ENCODE assay signal across 8 cellular contexts in genomic region chr22:22195265-22196017, GRCh38. TPM values are rescaled to one million over a fixed set of nuclear protein-coding genes. Genes with fewer than 3 reads are reported as not detected.
A peak's percentile ranks its signal among the peaks of the same experiment; 100 is the strongest.
DNase-seq lines count a peak whose midpoint lies in the region; ATAC-seq and TF ChIP-seq lines count a peak whose summit lies in the region.

No MANE protein-coding gene starts in this region.

- no peaks in the 10 kb centered on the region for H3K9me2 ChIP-seq in HCT116 (ENCODE audit: insufficient read depth)

- no peak overlapping the region for H3K4me3 ChIP-seq in HCT116 (replicated peaks in 1 of 2; ENCODE audit: low read depth in 1 of 2, low read length in 2 of 2)

- ATAC-seq in HCT116 = peak; percentile 100
- no peak for ATAC-seq in GM19452 (IDR thresholded peaks at IDR 0.05; ENCODE audit: unreplicated experiment)

- no peak for TF ChIP-seq POLR2A in HCT116 (IDR thresholded peaks at IDR 0.05; ENCODE audit: borderline replicate concordance, extremely low read depth, insufficient read depth, insufficient read length)

- H3K27ac ChIP-seq in HCT116 (ENCODE audit: low read depth, low read length) = no peak overlapping the region

- CTCF ChIA-PET in HCT116 (lab: Charles Lee) = interaction anchor here (0.6 to 1.2 kb wide), 5 partner anchors 9 to 41 kb away, joined by 3 to 7 read pairs (median 4); no protein-coding TSS in a partner anchor

- no TSS peak for BruUV-seq in HCT116 (replicated peaks; lab: Mats Ljungman, UMichigan)

- no peak overlapping the region for H3K4me2 ChIP-seq in HCT116 (ENCODE audit: low read length)

- no peaks in the 10 kb centered on the region for H3K79me2 ChIP-seq in HCT116 (ENCODE audit: insufficient read depth, low read length)

- H2AFZ ChIP-seq in HCT116 (ENCODE audit: low read depth, low read length, poor library complexity, severe bottlenecking) = no peak overlapping the region

- peak; percentile 80 for TF ChIP-seq RAD21 in HCT116 (IDR thresholded peaks at IDR 0.05; ENCODE audit: low read depth)

- H3K4me1 ChIP-seq in HCT116 (ENCODE audit: control insufficient read depth in 1 of 2, insufficient read depth in 2 of 2, low read length in 2 of 2) = no peaks in the 10 kb centered on the region

- no peaks in the 10 kb centered on the region for H3K9me3 ChIP-seq in HCT116 (ENCODE audit: control insufficient read depth in 1 of 2, insufficient read depth in 1 of 2, low read depth in 1 of 2, low read length in 2 of 2)

- intact Hi-C loops in HCT116 (cut with micrococcal nuclease) = no loop called here

- TF ChIP-seq CTCF in GM12801 (IDR thresholded peaks at IDR 0.05; ENCODE audit: extremely low read depth, insufficient read length) = peak; percentile 83
- peak; percentile 95 to 97 (median 96) for TF ChIP-seq CTCF in HCT116 (IDR thresholded peaks at IDR 0.05 in 2 of 3, conservative IDR thresholded peaks at IDR 0.05 in 1 of 3; ENCODE audit: borderline replicate concordance in 1 of 3, insufficient read depth in 1 of 3, low read depth in 2 of 3, low read length in 2 of 3)

- H3K36me3 ChIP-seq in HCT116 (ENCODE audit: control insufficient read depth in 1 of 2, insufficient read depth in 2 of 2, low read length in 2 of 2) = no peaks in the 10 kb centered on the region

- H3K9ac ChIP-seq in HCT116 (ENCODE audit: low read length) = no peak overlapping the region

- DNase-seq in HCT116 (ENCODE audit: low read depth, low spot score) (peak; percentile 81), NCI-H1092 (lab: John Stamatoyannopoulos, UW) (peak; percentile 75), SW480 (ENCODE audit: low spot score) (peak; percentile 80), amniotic epithelial cell (ENCODE audit: low read depth) (peak; percentile 57), iPS-NIHi11 (ENCODE audit: low spot score) (peak; percentile 92)
- peak; percentile 82 for DNase-seq in stimulated activated CD4-positive, alpha-beta T cell treated with anti-CD3 and anti-CD28 coated beads, Interleukin-1b, Interleukin-23, amount 100 ng/mL, for 48 hours

- H4K20me1 ChIP-seq in HCT116 (ENCODE audit: insufficient read depth) = no peaks in the 10 kb centered on the region

- POLR2A ChIA-PET in HCT116 (lab: Charles Lee) = no interaction called here

- RAD21 ChIA-PET in HCT116 (lab: Charles Lee; ENCODE audit: low non-redundant PET in 1 of 2, low total read pairs in 2 of 2, uncharacterized antibody in 2 of 2, unreplicated experiment in 2 of 2) = no interaction called here

- peaks cover 5% of the 10 kb centered on the region; the same call in 1 of the 2 replicates for H3K27me3 ChIP-seq in HCT116 (ENCODE audit: insufficient read depth, low read length)

TF ChIP-seq in HCT116, 20 proteins besides CTCF, POLR2A, EP300 and RAD21:
- TF ChIP-seq TCF7L2 (IDR thresholded peaks at IDR 0.05; ENCODE audit: borderline replicate concordance, extremely low read depth, insufficient read depth, insufficient read length) (no peak), YY1 (IDR thresholded peaks at IDR 0.05; ENCODE audit: extremely low read depth, insufficient replicate concordance, low read depth, low read length) (no peak), ELF1 (IDR thresholded peaks at IDR 0.05; ENCODE audit: borderline replicate concordance, low read depth) (no peak), EZH2 (IDR thresholded peaks at IDR 0.05) (no peak), ZNF274 (IDR thresholded peaks at IDR 0.05; ENCODE audit: low read depth, low read length) (no peak), POLR2AphosphoS5 (IDR thresholded peaks at IDR 0.05; ENCODE audit: low read depth, low read length) (no peak), EGR1 (IDR thresholded peaks at IDR 0.05; ENCODE audit: low read depth) (no peak), ZFX (IDR thresholded peaks at IDR 0.05) (no peak), REST (IDR thresholded peaks at IDR 0.05; ENCODE audit: low read depth) (no peak), CEBPB (IDR thresholded peaks at IDR 0.05; ENCODE audit: low read depth) (no peak), CBX3 (IDR thresholded peaks at IDR 0.05; ENCODE audit: low read depth) (no peak), ATF3 (IDR thresholded peaks at IDR 0.05) (no peak)
- TF ChIP-seq, protein P1, sequence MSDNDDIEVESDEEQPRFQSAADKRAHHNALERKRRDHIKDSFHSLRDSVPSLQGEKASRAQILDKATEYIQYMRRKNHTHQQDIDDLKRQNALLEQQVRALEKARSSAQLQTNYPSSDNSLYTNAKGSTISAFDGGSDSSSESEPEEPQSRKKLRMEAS (IDR thresholded peaks at IDR 0.05) = no peak
- TF ChIP-seq, protein P2, sequence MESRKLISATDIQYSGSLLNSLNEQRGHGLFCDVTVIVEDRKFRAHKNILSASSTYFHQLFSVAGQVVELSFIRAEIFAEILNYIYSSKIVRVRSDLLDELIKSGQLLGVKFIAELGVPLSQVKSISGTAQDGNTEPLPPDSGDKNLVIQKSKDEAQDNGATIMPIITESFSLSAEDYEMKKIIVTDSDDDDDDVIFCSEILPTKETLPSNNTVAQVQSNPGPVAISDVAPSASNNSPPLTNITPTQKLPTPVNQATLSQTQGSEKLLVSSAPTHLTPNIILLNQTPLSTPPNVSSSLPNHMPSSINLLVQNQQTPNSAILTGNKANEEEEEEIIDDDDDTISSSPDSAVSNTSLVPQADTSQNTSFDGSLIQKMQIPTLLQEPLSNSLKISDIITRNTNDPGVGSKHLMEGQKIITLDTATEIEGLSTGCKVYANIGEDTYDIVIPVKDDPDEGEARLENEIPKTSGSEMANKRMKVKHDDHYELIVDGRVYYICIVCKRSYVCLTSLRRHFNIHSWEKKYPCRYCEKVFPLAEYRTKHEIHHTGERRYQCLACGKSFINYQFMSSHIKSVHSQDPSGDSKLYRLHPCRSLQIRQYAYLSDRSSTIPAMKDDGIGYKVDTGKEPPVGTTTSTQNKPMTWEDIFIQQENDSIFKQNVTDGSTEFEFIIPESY (IDR thresholded peaks at IDR 0.05; ENCODE audit: extremely low read depth, insufficient replicate concordance, low read length) = no peak

RNA-seq across cellular contexts. Expression of gene VPREB1, which starts 49.1 kb away (rescaled TPM):
- not detected for total RNA-seq in HCT116 (2021; ENCODE audit: unreplicated experiment)
- not detected in 2 replicates for polyA plus RNA-seq in HCT116 (2012)
